Comparison of ENCODE assay signal across 26 cellular contexts in the genomic region with DNA sequence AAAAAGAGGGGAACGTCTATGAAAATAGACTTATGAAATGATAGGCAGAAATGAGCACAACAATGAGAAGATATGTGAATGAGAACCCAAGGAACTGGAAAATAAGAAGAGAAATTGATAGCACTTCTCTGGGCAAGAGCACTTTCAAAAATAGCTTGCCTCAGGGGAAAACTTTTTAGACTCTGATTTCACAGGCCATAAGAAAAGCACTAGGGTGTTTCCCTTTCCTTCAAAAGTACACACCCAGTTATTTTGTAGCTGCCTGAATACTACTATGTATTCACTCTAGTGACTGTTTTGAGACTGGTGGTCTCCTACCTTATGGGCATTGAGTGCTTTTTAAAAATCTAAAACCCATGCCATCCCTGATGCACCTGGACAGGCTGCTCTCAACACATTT.
"Had no signal": no experiment of that assay in that cellular context is flagged by ENCODE, and none has a peak within 500 bp of the region (broad histone marks: within the 10 kb centered on the region; RNA-seq: fewer than 3 reads in every experiment).

No MANE protein-coding gene starts in this region.

- H3K36me3 Mint-ChIP-seq: naive B cell; stimulated activated memory B cell treated with anti-CD40 and anti-IgM and Interleukin-4, amounts not matched to agents 10 μg/mL and 1 μg/mL and 100 μg/mL, for 72 hours; T-cell had no signal

- H3K4me3 ChIP-seq: esophagus squamous epithelium, pancreas, prostate gland, smooth muscle cell, testis, uterus had no signal

- H3K4me1 ChIP-seq: prostate gland, uterus had no signal

- H3K9me3 ChIP-seq: esophagus squamous epithelium, pancreas, prostate gland, testis, uterus had no signal

- H3K9me3 Mint-ChIP-seq: activated B cell treated with CpG ODN at 0.5 μM for 24 hours; activated CD8-positive, alpha-beta T cell treated with anti-CD3 and anti-CD28 coated beads for 36 hours; activated T-cell treated with anti-CD3 and anti-CD28 coated beads, Interleukin-2, amount 50 U/mL, for 4 hours; activated T-helper 17 cell treated with anti-CD3 and anti-CD28 coated beads, Interleukin-2, amount 50 U/mL, for 72 hours; stimulated activated memory B cell treated with anti-CD40 and anti-IgM and Interleukin-4, amounts not matched to agents 10 μg/mL and 1 μg/mL and 100 μg/mL, for 72 hours had no signal

- ATAC-seq: activated CD8-positive, alpha-beta T cell treated with anti-CD3 and anti-CD28 coated beads for 36 hours; activated T-cell treated with anti-CD3 and anti-CD28 coated beads, Interleukin-2, amount 50 U/mL, for 4 hours; activated T-helper 17 cell treated with anti-CD3 and anti-CD28 coated beads, Interleukin-2, amount 50 U/mL, for 72 hours; pancreas; stimulated activated memory B cell treated with anti-CD40 and anti-IgM and Interleukin-4, amounts not matched to agents 10 μg/mL and 1 μg/mL and 100 μg/mL, for 72 hours; T-cell had no signal

- H3K27me3 Mint-ChIP-seq: activated B cell treated with CpG ODN at 0.5 μM for 24 hours; activated CD8-positive, alpha-beta T cell treated with anti-CD3 and anti-CD28 coated beads for 36 hours; activated T-helper 17 cell treated with anti-CD3 and anti-CD28 coated beads, Interleukin-2, amount 50 U/mL, for 72 hours; central memory CD8-positive, alpha-beta T cell; naive B cell; stimulated activated memory B cell treated with anti-CD40 and anti-IgM and Interleukin-4, amounts not matched to agents 10 μg/mL and 1 μg/mL and 100 μg/mL, for 72 hours had no signal

- H3K27me3 ChIP-seq: esophagus squamous epithelium, pancreas, testis, uterus had no signal

- H3K4me2 ChIP-seq: smooth muscle cell had no signal

- H3K4me1 Mint-ChIP-seq: activated B cell treated with CpG ODN at 0.5 μM for 24 hours; activated T-helper 17 cell treated with anti-CD3 and anti-CD28 coated beads, Interleukin-2, amount 50 U/mL, for 72 hours; central memory CD8-positive, alpha-beta T cell; naive B cell; stimulated activated memory B cell treated with anti-CD40 and anti-IgM and Interleukin-4, amounts not matched to agents 10 μg/mL and 1 μg/mL and 100 μg/mL, for 72 hours; T-cell had no signal

- H3K27ac Mint-ChIP-seq: activated B cell treated with CpG ODN at 0.5 μM for 24 hours; activated CD8-positive, alpha-beta T cell treated with anti-CD3 and anti-CD28 coated beads for 36 hours; activated T-helper 17 cell treated with anti-CD3 and anti-CD28 coated beads, Interleukin-2, amount 50 U/mL, for 72 hours; naive B cell; stimulated activated memory B cell treated with anti-CD40 and anti-IgM and Interleukin-4, amounts not matched to agents 10 μg/mL and 1 μg/mL and 100 μg/mL, for 72 hours; T-cell had no signal

- DNase-seq: activated B cell treated with CpG ODN at 0.5 μM for 24 hours; activated CD4-positive, alpha-beta T cell treated with anti-CD3 and anti-CD28 coated beads, Interleukin-2, amount 50 U/mL, for 1 hour; activated CD8-positive, alpha-beta T cell treated with anti-CD3 and anti-CD28 coated beads for 36 hours; activated gamma-delta T cell treated with Interleukin-2 at 50 U/mL for 16 hours; activated naive CD4-positive, alpha-beta T cell treated with anti-CD3 and anti-CD28 coated beads, Interleukin-2, amount 50 U/mL, for 16 hours; activated T-cell treated with anti-CD3 and anti-CD28 coated beads, Interleukin-2, amount 50 U/mL, for 4 hours; amygdala; effector CD8-positive, alpha-beta T cell; esophagus squamous epithelium; glutamatergic neuron; mammary epithelial cell; naive B cell; pancreas; stimulated activated CD4-positive, alpha-beta T cell treated with anti-CD3 and anti-CD28 coated beads, Interleukin-1b, Interleukin-23, amount 100 ng/mL, for 48 hours; stimulated activated CD4-positive, alpha-beta T cell treated with anti-CD3 and anti-CD28 coated beads, Interleukin-4, amount 100 ng/mL, for 4 hours; stimulated activated CD8-positive, alpha-beta memory T cell treated with anti-CD3 and anti-CD28 coated beads, Interleukin-4, amount 100 ng/mL, for 48 hours; T-cell; testis; trophoblast cell; uterus had no signal

- H3K36me3 ChIP-seq: esophagus squamous epithelium, pancreas, prostate gland, uterus had no signal

- H3K4me3 Mint-ChIP-seq: activated B cell treated with CpG ODN at 0.5 μM for 24 hours; activated CD8-positive, alpha-beta T cell treated with anti-CD3 and anti-CD28 coated beads for 36 hours; activated T-cell treated with anti-CD3 and anti-CD28 coated beads, Interleukin-2, amount 50 U/mL, for 4 hours; activated T-helper 17 cell treated with anti-CD3 and anti-CD28 coated beads, Interleukin-2, amount 50 U/mL, for 72 hours; central memory CD8-positive, alpha-beta T cell; naive B cell; stimulated activated memory B cell treated with anti-CD40 and anti-IgM and Interleukin-4, amounts not matched to agents 10 μg/mL and 1 μg/mL and 100 μg/mL, for 72 hours; T-cell had no signal

- H3K27ac ChIP-seq: epithelial cell of prostate, esophagus squamous epithelium, pancreas, prostate gland, testis, uterus had no signal
